Comparison of ENCODE assay signal across 8 cellular contexts in genomic region chr6:29627762-29628418, GRCh38. TPM values are rescaled to one million over a fixed set of nuclear protein-coding genes. Genes with fewer than 3 reads are reported as not detected.
A peak's percentile ranks its signal among the peaks of the same experiment; 100 is the strongest.
DNase-seq lines count a peak whose midpoint lies in the region; ATAC-seq and TF ChIP-seq lines count a peak whose summit lies in the region.

No MANE protein-coding gene starts in this region.

- TF ChIP-seq CTCF in GM12865 (IDR thresholded peaks at IDR 0.05; ENCODE audit: insufficient read depth, low read depth, low read length, missing control alignments) = no peak
- no peak for TF ChIP-seq CTCF in endothelial cell (IDR thresholded peaks at IDR 0.05; ENCODE audit: unreplicated experiment)

- H3K27me3 Mint-ChIP-seq in endothelial cell (ENCODE audit: unreplicated experiment) = peaks cover 19% of the 10 kb centered on the region
- H3K27me3 Mint-ChIP-seq in memory B cell = no peaks in the 10 kb centered on the region

- DNase-seq in GM12865 (ENCODE audit: low read depth) (no peak), NCI-H82 (lab: John Stamatoyannopoulos, UW) (peak; percentile 94), activated T-cell treated with anti-CD3 and anti-CD28 coated beads for 1 hour (ENCODE audit: low read depth) (peak; percentile 27), endothelial cell (ENCODE audit: low spot score) (peak; percentile 74), memory B cell (ENCODE audit: low spot score in 2 of 2) (peak in 1 of 2 donors; percentile 42)
- peak; percentile 31 to 34 for DNase-seq in stimulated activated CD8-positive, alpha-beta memory T cell treated with anti-CD3 and anti-CD28 coated beads, Interleukin-15, amount 100 ng/mL, for 4 hours (ENCODE audit: low read depth in 2 of 2)

- H3K36me3 Mint-ChIP-seq in endothelial cell (ENCODE audit: low read depth, unreplicated experiment) (peaks cover 40% of the 10 kb centered on the region), memory B cell (peaks cover 9% of the 10 kb centered on the region)

- H3K9me3 Mint-ChIP-seq in endothelial cell (ENCODE audit: unreplicated experiment) (no peaks in the 10 kb centered on the region), memory B cell (no peaks in the 10 kb centered on the region)

- H3K4me1 Mint-ChIP-seq in endothelial cell (ENCODE audit: unreplicated experiment) (peaks cover 78% of the 10 kb centered on the region), memory B cell (peaks cover 40% of the 10 kb centered on the region)

- peak; percentile 11 for ATAC-seq in memory B cell (ENCODE audit: low read depth)
- ATAC-seq in GM19035 (IDR thresholded peaks at IDR 0.05; ENCODE audit: unreplicated experiment) = no peak
- no peak for ATAC-seq in GM21717 (IDR thresholded peaks at IDR 0.05; ENCODE audit: unreplicated experiment)

- peak overlapping the region; percentile 86 for H3K27ac Mint-ChIP-seq in endothelial cell (ENCODE audit: unreplicated experiment)
- H3K27ac Mint-ChIP-seq in memory B cell = no peak overlapping the region

- peak overlapping the region; percentile 35 for H3K4me3 ChIP-seq in GM12865 (ENCODE audit: low read depth, low read length)

- peak overlapping the region; percentile 99 for H3K4me3 Mint-ChIP-seq in endothelial cell (ENCODE audit: unreplicated experiment)
- H3K4me3 Mint-ChIP-seq in memory B cell = peak overlapping the region; percentile 89

RNA-seq across cellular contexts. Expression of gene GABBR1, which starts 5.1 kb away (rescaled TPM):
- total RNA-seq in endothelial cell (ENCODE audit: unreplicated experiment) = 164 TPM

RNA-seq across cellular contexts. Expression of gene MOG, which starts 29.0 kb away (rescaled TPM):
- not detected for total RNA-seq in endothelial cell (ENCODE audit: unreplicated experiment)

RNA-seq across cellular contexts. Expression of gene OR2H2, which starts 43.0 kb away (rescaled TPM):
- not detected for total RNA-seq in endothelial cell (ENCODE audit: unreplicated experiment)

RNA-seq across cellular contexts. Expression of gene ZFP57, which starts 53.1 kb away (rescaled TPM):
- 1.0 TPM for total RNA-seq in endothelial cell (ENCODE audit: unreplicated experiment)
